In genomic region chr12:70774055-70774454, GRCh38 we compare ENCODE assay signal across 1 cellular context.
TF ChIP-seq lines count a peak whose summit lies in the region.

No MANE protein-coding gene starts in this region.

TF ChIP-seq in HepG2, 621 proteins besides CTCF, POLR2A, EP300 and RAD21 (continued from another document):
- TF ChIP-seq TRIM22 (IDR thresholded peaks at IDR 0.05): no peak
- TF ChIP-seq ZZZ3 (CRISPR knock-in tag; IDR thresholded peaks at IDR 0.05; ENCODE audit: borderline replicate concordance): no peak
- no peak for TF ChIP-seq RBM22 (optimal IDR thresholded peaks at IDR 0.05; ENCODE audit: low read length)
